ENCODE assay signal across 8 cellular contexts in genomic region chr17:82457790-82458129, GRCh38. TPM values are rescaled to one million over a fixed set of nuclear protein-coding genes. Genes with fewer than 3 reads are reported as not detected.
DNase-seq lines count a peak whose midpoint lies in the region; ATAC-seq and FAIRE-seq lines count a peak whose summit lies in the region.

No MANE protein-coding gene starts in this region.

- H3K4me1 Mint-ChIP-seq in activated naive CD8-positive, alpha-beta T cell treated with anti-CD3 and anti-CD28 coated beads for 36 hours, result peaks cover 25% of the 10 kb centered on the region

- H3K27ac ChIP-seq in subcutaneous abdominal adipose tissue (ENCODE audit: low read depth, low read length), result peak overlapping the region; percentile 99

- peaks cover 0 to 27% (median 17%) of the 10 kb centered on the region in 5 donors for H3K36me3 ChIP-seq in subcutaneous abdominal adipose tissue (ENCODE audit: control insufficient read depth in 5 of 5, insufficient read depth in 5 of 5, low read length in 5 of 5)

- H3K9me3 Mint-ChIP-seq in activated naive CD8-positive, alpha-beta T cell treated with anti-CD3 and anti-CD28 coated beads for 36 hours, result no peaks in the 10 kb centered on the region

- H3K4me3 ChIP-seq in subcutaneous abdominal adipose tissue (ENCODE audit: low read depth in 1 of 5, low read length in 5 of 5), result peak overlapping the region; percentile 57 to 93 (median 87)

- ATAC-seq in GM18909 (IDR thresholded peaks at IDR 0.05; ENCODE audit: poor library complexity, unreplicated experiment), result no peak
- ATAC-seq in GM21528 (IDR thresholded peaks at IDR 0.05; ENCODE audit: low FRiP score, unreplicated experiment), result no peak

- peak; percentile 60 for FAIRE-seq in islet of Langerhans (lab: Jason Lieb, UNC)

- peaks cover 3 to 27% (median 20%) of the 10 kb centered on the region in 5 donors for H3K4me1 ChIP-seq in subcutaneous abdominal adipose tissue (ENCODE audit: control insufficient read depth in 5 of 5, insufficient read depth in 5 of 5, low read length in 5 of 5)

- H3K36me3 Mint-ChIP-seq in activated naive CD8-positive, alpha-beta T cell treated with anti-CD3 and anti-CD28 coated beads for 36 hours, result peaks cover 12% of the 10 kb centered on the region

- no peaks in the 10 kb centered on the region for H3K27me3 ChIP-seq in subcutaneous abdominal adipose tissue (ENCODE audit: control insufficient read depth in 5 of 5, insufficient read depth in 4 of 5, low read length in 5 of 5)

- H3K9me3 ChIP-seq in subcutaneous abdominal adipose tissue (ENCODE audit: control insufficient read depth in 5 of 5, low read length in 5 of 5), result no peaks in the 10 kb centered on the region

- H3K4me3 Mint-ChIP-seq in activated naive CD8-positive, alpha-beta T cell treated with anti-CD3 and anti-CD28 coated beads for 36 hours, result peak overlapping the region; percentile 80

- peak overlapping the region; percentile 93 for H3K27ac Mint-ChIP-seq in activated naive CD8-positive, alpha-beta T cell treated with anti-CD3 and anti-CD28 coated beads for 36 hours

- peak; percentile 60 for DNase-seq in DMS 273 treated with DMSO at 0.1 percent for 48 hours (lab: John Stamatoyannopoulos, UW)
- DNase-seq in DMS 273 (lab: John Stamatoyannopoulos, UW; ENCODE audit: unreplicated experiment), result no peak
- no peak for DNase-seq in activated naive CD8-positive, alpha-beta T cell treated with anti-CD3 and anti-CD28 coated beads for 36 hours
- no peak for DNase-seq in activated CD4-positive, alpha-beta T cell treated with anti-CD3 and anti-CD28 coated beads, Interleukin-2, amount 50 U/mL, for 1 hour

- no peaks in the 10 kb centered on the region for H3K27me3 Mint-ChIP-seq in activated naive CD8-positive, alpha-beta T cell treated with anti-CD3 and anti-CD28 coated beads for 36 hours

- H3K9ac ChIP-seq in subcutaneous abdominal adipose tissue (ENCODE audit: low read length in 5 of 5), result peak overlapping the region in 4 of 5 donors; percentile 88 to 99 (median 97)

RNA-seq across cellular contexts. Expression of gene NARF, which starts 0.8 kb away (rescaled TPM):
- total RNA-seq in activated naive CD8-positive, alpha-beta T cell treated with anti-CD3 and anti-CD28 coated beads for 36 hours, result 10 to 100 TPM; 49.9 to 51.3 TPM

RNA-seq across cellular contexts. Expression of gene CYBC1, which starts 7.2 kb away (rescaled TPM):
- 100 to 1,000 TPM; 156 to 163 TPM for total RNA-seq in activated naive CD8-positive, alpha-beta T cell treated with anti-CD3 and anti-CD28 coated beads for 36 hours

RNA-seq across cellular contexts. Expression of gene OGFOD3, which starts 39.4 kb away (rescaled TPM):
- total RNA-seq in activated naive CD8-positive, alpha-beta T cell treated with anti-CD3 and anti-CD28 coated beads for 36 hours, result 10 to 100 TPM; 18.4 to 21.5 TPM

RNA-seq across cellular contexts. Expression of gene HEXD, which starts 39.6 kb away (rescaled TPM):
- total RNA-seq in activated naive CD8-positive, alpha-beta T cell treated with anti-CD3 and anti-CD28 coated beads for 36 hours, result 10 to 100 TPM; 17.3 to 20.3 TPM
